Comparison of ENCODE assay signal across 11 cellular contexts in genomic region chr5:4571248-4571950, GRCh38.
"Had no signal": no experiment of that assay in that cellular context is flagged by ENCODE, and none has a peak within 500 bp of the region (broad histone marks: within the 10 kb centered on the region; RNA-seq: fewer than 3 reads in every experiment).

No MANE protein-coding gene starts in this region.

- H3K4me3 ChIP-seq: body of pancreas, dorsolateral prefrontal cortex, hepatocyte, lower lobe of right lung, vagina had no signal

- H3K36me3 ChIP-seq: lower lobe of right lung, vagina had no signal

- ATAC-seq: body of pancreas, lower lobe of right lung had no signal

- H2AFZ ChIP-seq: hepatocyte had no signal

- H3K27me3 ChIP-seq: body of pancreas, foreskin keratinocyte, hepatocyte, vagina had no signal

- H3K9me3 ChIP-seq: body of pancreas, lower lobe of right lung, vagina had no signal

- H3K27ac ChIP-seq: body of pancreas, dorsolateral prefrontal cortex, foreskin keratinocyte, hepatocyte, lower lobe of right lung, vagina had no signal

- DNase-seq: activated CD4-positive, alpha-beta T cell treated with anti-CD3 and anti-CD28 coated beads for 1 hour; activated gamma-delta T cell treated with Interleukin-2 at 50 U/mL for 16 hours; amniotic stem cell; body of pancreas; central memory CD4-positive, alpha-beta T cell; dorsolateral prefrontal cortex; foreskin keratinocyte; lower lobe of right lung; trophoblast cell had no signal

- H3K4me2 ChIP-seq: hepatocyte had no signal

- H3K4me1 ChIP-seq: body of pancreas, foreskin keratinocyte, lower lobe of right lung, vagina had no signal
